In genomic region chr7:87041586-87041985, GRCh38 we compare ENCODE assay signal across 3 cellular contexts. TPM values are rescaled to one million over a fixed set of nuclear protein-coding genes. Genes with fewer than 3 reads are reported as not detected.
DNase-seq lines count a peak whose midpoint lies in the region; ATAC-seq, FAIRE-seq and TF ChIP-seq lines count a peak whose summit lies in the region.
"Not testable (repeated sequence)": the region's sequence is repeated elsewhere in the genome, so short reads cannot be mapped to it uniquely, and the experiment has no call there.
"Had no signal": no experiment of that assay in that cellular context is flagged by ENCODE, and none has a peak within 500 bp of the region (broad histone marks: within the 10 kb centered on the region; RNA-seq: fewer than 3 reads in every experiment).

No MANE protein-coding gene starts in this region.

- H3K27ac ChIP-seq in K562 (ENCODE audit: extremely low read depth, low read depth, low read length): not testable (repeated sequence)

- not testable (repeated sequence) for H3K9me3 ChIP-seq in K562 (replicated peaks; ENCODE audit: control insufficient read depth, insufficient read depth, low read depth, low read length)

- POLR2A ChIA-PET in K562 (lab: Yijun Ruan, JAX): not testable (repeated sequence)

- H4K20me1 ChIP-seq in K562 (replicated peaks; ENCODE audit: control insufficient read depth, insufficient read depth, low read length): not testable (repeated sequence)

- H3K4me2 ChIP-seq in K562 (ENCODE audit: insufficient read depth, low read length): not testable (repeated sequence)

- not testable (repeated sequence) for H3K36me3 ChIP-seq in K562 (ENCODE audit: control insufficient read depth, insufficient read depth, low read length)

- not testable (repeated sequence) for FAIRE-seq in K562 (lab: Jason Lieb, UNC)

- not testable (repeated sequence) for TF ChIP-seq RAD21 in K562 (CRISPR knock-in tag; conservative IDR thresholded peaks at IDR 0.05 in 1 of 2, IDR thresholded peaks at IDR 0.05 in 1 of 2)

- not testable (repeated sequence) for TF ChIP-seq EP300 in K562 (IDR thresholded peaks at IDR 0.05; ENCODE audit: low read length)

- ATAC-seq in K562: not testable (repeated sequence)

- not testable (repeated sequence) for TF ChIP-seq CTCF in K562 (IDR thresholded peaks at IDR 0.05 in 2 of 3, conservative IDR thresholded peaks at IDR 0.05 in 1 of 3; ENCODE audit: insufficient read depth in 2 of 3, low read depth in 1 of 3, low read length in 3 of 3)

- CTCF ChIA-PET in K562 (lab: Yijun Ruan, JAX; ENCODE audit: low intra/inter-chr PET ratio): not testable (repeated sequence)

- intact Hi-C loops in K562 (cut with micrococcal nuclease): not testable (repeated sequence)

- in situ Hi-C loops in K562 (cut with MboI): not testable (repeated sequence)

- not testable (repeated sequence) for H2AFZ ChIP-seq in K562 (ENCODE audit: low read depth, low read length)

- peaks cover 29% of the 10 kb centered on the region for H3K79me2 ChIP-seq in K562 (ENCODE audit: control insufficient read depth, insufficient read depth, low read length)

- H3K9me1 ChIP-seq in K562 (ENCODE audit: control insufficient read depth, insufficient read depth, low read length): not testable (repeated sequence)

- not testable (repeated sequence) for H3K9ac ChIP-seq in K562 (ENCODE audit: insufficient read depth in 1 of 2, low read depth in 2 of 2, low read length in 2 of 2)

- BruUV-seq in K562 (replicated peaks; lab: Mats Ljungman, UMichigan): not testable (repeated sequence)

- H3K4me1 ChIP-seq in K562 (replicated peaks in 1 of 2; ENCODE audit: control insufficient read depth in 2 of 2, insufficient read depth in 2 of 2, low read length in 2 of 2): peaks cover 0 to 12% of the 10 kb centered on the region in 2 experiments; a peak in 3 of 5 replicates

- H3K4me3 ChIP-seq in K562: not testable (repeated sequence)

- WGBS in K562 (ENCODE audit: insufficient coverage, low coverage, missing lambda C conversion rate): 44% methylated on average over 4 of the region's 5 CpGs

- not testable (repeated sequence) for TF ChIP-seq POLR2A in K562 (conservative IDR thresholded peaks at IDR 0.05)

- DNase-seq in K562 (ENCODE audit: extremely low read depth in 1 of 4, low spot score in 3 of 4): not testable (repeated sequence)

- not testable (repeated sequence) for H3K27me3 ChIP-seq in K562 (ENCODE audit: control insufficient read depth in 2 of 2, insufficient read depth in 2 of 2, low read length in 2 of 2)

TF ChIP-seq in K562, 482 proteins besides CTCF, POLR2A, EP300 and RAD21:
- TF ChIP-seq ZNF354B (CRISPR knock-in tag; IDR thresholded peaks at IDR 0.05) (peak; percentile 91), ZNF507 (tag; conservative IDR thresholded peaks at IDR 0.05) (peak; percentile 98), ZNF280A (IDR thresholded peaks at IDR 0.05; ENCODE audit: low read depth, partially characterized antibody) (peak; percentile 20)
TF ChIP-seq in K562: peak in this region for 3; not testable (repeated sequence) for 479.

RNA-seq across cellular contexts. Expression of gene ELAPOR2, which starts 17.9 kb away (rescaled TPM):
- 92.6 and 147 TPM in 2 replicates for total RNA-seq in K562 (2011; cell fraction: chromatin; rRNA removed; ENCODE audit: low replicate concordance)
- total RNA-seq in K562 (2011; cell fraction: nucleolus; rRNA removed): 32.9 and 51.5 TPM in 2 replicates
- total RNA-seq in K562 (2011; cell fraction: nucleoplasm; rRNA removed): 68.5 and 83.6 TPM in 2 replicates
- total RNA-seq in K562 (2014; rRNA removed): 23.4 and 24.7 TPM in 2 replicates
- total RNA-seq in K562 (2014; rRNA removed; fragmentation: Illumina TruSeq; extraction: Trizol): 39.5 and 45.0 TPM in 2 replicates
- total RNA-seq in K562 (2015; rRNA removed; fragmentation: Illumina TruSeq; extraction: Trizol): 39.3 and 42.9 TPM in 2 replicates
- total RNA-seq in K562 (2021): 35.0 and 36.3 TPM in 2 replicates
- polyA plus RNA-seq in K562 (2011; rRNA removed): 35.4 and 72.0 TPM in 2 replicates
- 15.4 and 19.1 TPM in 2 replicates for polyA plus RNA-seq in K562 (2011; cell fraction: cytosol; rRNA removed)
- polyA plus RNA-seq in K562 (2011; cell fraction: nucleus; rRNA removed): 71.8 and 83.4 TPM in 2 replicates
- polyA plus RNA-seq in K562 (2012): 43.5 and 62.0 TPM in 2 replicates
- polyA plus RNA-seq in K562 (2014; fragmentation: Illumina TruSeq; extraction: Trizol): 32.7 and 33.3 TPM in 2 replicates
- polyA plus RNA-seq in K562 (2014; fragmentation: Nextera tagmentation; extraction: Ambion mirVana): 10 to 100 TPM in 1 of 2 experiments, 1 to 10 TPM in 1; 9.2 to 17.3 TPM
- polyA plus RNA-seq in K562 (2014; rRNA removed): 25.8 and 37.6 TPM in 2 replicates
- 98.4 and 156 TPM in 2 replicates for polyA minus RNA-seq in K562 (2011; rRNA and poly(A)+ RNA removed)
- polyA minus RNA-seq in K562 (2011; cell fraction: cytosol; rRNA and poly(A)+ RNA removed): 16.2 and 36.8 TPM in 2 replicates
- polyA minus RNA-seq in K562 (2011; cell fraction: nucleus; rRNA and poly(A)+ RNA removed): 70.4 and 105 TPM in 2 replicates
- total RNA-seq: A673 had no signal
- polyA plus RNA-seq: CD14-positive monocyte had no signal
